ENCODE assay signal across 7 cellular contexts in genomic region chr12:31589582-31589895, GRCh38. TPM values are rescaled to one million over a fixed set of nuclear protein-coding genes. Genes with fewer than 3 reads are reported as not detected.
DNase-seq lines count a peak whose midpoint lies in the region; ATAC-seq, FAIRE-seq and TF ChIP-seq lines count a peak whose summit lies in the region.

No MANE protein-coding gene starts in this region.

- H3K27me3 ChIP-seq in GM12878 (replicated peaks in 1 of 2; ENCODE audit: control insufficient read depth in 2 of 2, insufficient read depth in 2 of 2, low read length in 1 of 2) (no peaks in the 10 kb centered on the region), right lobe of liver (no peaks in the 10 kb centered on the region), thoracic aorta (replicated peaks; ENCODE audit: insufficient read depth) (no peaks in the 10 kb centered on the region)

- intact Hi-C loops in GM12878 (cut with micrococcal nuclease; ENCODE audit: unreplicated experiment) (loop anchor here (5.0 kb wide), 2 partner anchors 107 to 182 kb away; no protein-coding TSS in a partner anchor), right lobe of liver (cut with DNase I) (no loop called here)

- CTCF ChIA-PET in GM12878 (lab: Yijun Ruan, JAX): no interaction called here

- SMC1A ChIA-PET in GM12878 (lab: Charles Lee; ENCODE audit: uncharacterized antibody, unreplicated experiment): no interaction called here

- no peak for TF ChIP-seq POLR2A in GM12878 (IDR thresholded peaks at IDR 0.05; ENCODE audit: low read depth, low read length)
- TF ChIP-seq POLR2A in right lobe of liver (IDR thresholded peaks at IDR 0.05): no peak

- RAD21 ChIA-PET in GM12878 (lab: Charles Lee; ENCODE audit: unreplicated experiment): no interaction called here

- peak overlapping the region; percentile 90 for H3K9ac ChIP-seq in GM12878 (ENCODE audit: control insufficient read depth, insufficient read depth, low read length)

- 2% methylated on average over 13 of the region's 13 CpGs for WGBS in GM12878 (ENCODE audit: insufficient coverage, insufficient replicate concordance, low lambda C conversion rate, missing lambda C conversion rate)
- 1% methylated on average over 12 of the region's 13 CpGs for WGBS in right lobe of liver (ENCODE audit: insufficient coverage, low coverage, low lambda C conversion rate, missing lambda C conversion rate)

- peak overlapping the region; percentile 79 for H2AFZ ChIP-seq in GM12878 (ENCODE audit: control insufficient read depth, low read depth, low read length)

- no TSS peak for BruUV-seq in GM12878 (replicated peaks; lab: Mats Ljungman, UMichigan)

- peak overlapping the region; percentile 88 for H3K4me2 ChIP-seq in GM12878 (ENCODE audit: control insufficient read depth, insufficient read depth)

- H4K20me1 ChIP-seq in GM12878 (ENCODE audit: control insufficient read depth, insufficient read depth): no peaks in the 10 kb centered on the region

- POLR2A ChIA-PET in GM12878 (lab: Charles Lee): no interaction called here

- H3K4me3 ChIP-seq in GM12878 (peak overlapping the region; percentile 87), right lobe of liver (peak overlapping the region; percentile 65 to 88 (median 87)), thoracic aorta (peak overlapping the region; percentile 72)

- no peak for TF ChIP-seq RAD21 in GM12878 (IDR thresholded peaks at IDR 0.05; ENCODE audit: insufficient read depth, low read depth, low read length)

- no peak for TF ChIP-seq EP300 in GM12878 (IDR thresholded peaks at IDR 0.05; ENCODE audit: borderline replicate concordance in 1 of 2, control insufficient read depth in 1 of 2, low read depth in 2 of 2, low read length in 2 of 2)

- in situ Hi-C loops in GM13977 (cut with MboI; ENCODE audit: low pct_unique_long_range_greater_than_20kb, low sequenced_read_pairs, unreplicated experiment): no loop called here
- in situ Hi-C loops in GM12878 (cut with MboI): loop anchor here (5.0 kb wide), 1 partner anchor 48 kb away; no protein-coding TSS in a partner anchor

- peaks cover 61% of the 10 kb centered on the region for H3K79me2 ChIP-seq in GM12878 (ENCODE audit: control insufficient read depth, insufficient read depth, low read length)

- peak; percentile 63 for DNase-seq in GM13977 (ENCODE audit: low spot score)
- DNase-seq in GM12878 (ENCODE audit: low read depth, low spot score): no peak
- DNase-seq in right lobe of liver: no peak
- no peak for DNase-seq in thoracic aorta (ENCODE audit: low spot score)
- no peak for DNase-seq in DMS 273 (lab: John Stamatoyannopoulos, UW; ENCODE audit: unreplicated experiment)
- no peak for DNase-seq in iPS-NIHi11 (ENCODE audit: low spot score)

- FAIRE-seq in GM12878 (lab: Jason Lieb, UNC): no peak

- H3K4me1 ChIP-seq in GM12878 (ENCODE audit: control insufficient read depth, insufficient read depth, low read length): peaks cover 30% of the 10 kb centered on the region
- peaks cover 0 to 15% (median 6%) of the 10 kb centered on the region in 4 donors for H3K4me1 ChIP-seq in right lobe of liver
- H3K4me1 ChIP-seq in thoracic aorta (ENCODE audit: control insufficient read depth in 1 of 2, low read depth in 2 of 2): peaks cover 16 to 26% of the 10 kb centered on the region in 2 donors

- H3K36me3 ChIP-seq in GM12878 (ENCODE audit: control insufficient read depth in 2 of 2, insufficient read depth in 2 of 2, low read length in 1 of 2) (no peaks in the 10 kb centered on the region), right lobe of liver (no peaks in the 10 kb centered on the region), thoracic aorta (no peaks in the 10 kb centered on the region)

- peak overlapping the region; percentile 93 for H3K27ac ChIP-seq in GM12878 (ENCODE audit: control insufficient read depth, insufficient read depth)
- H3K27ac ChIP-seq in right lobe of liver: peak overlapping the region; percentile 95 to 97 (median 95)
- peak overlapping the region; percentile 92 to 95 for H3K27ac ChIP-seq in thoracic aorta

- TF ChIP-seq CTCF in GM13977 (IDR thresholded peaks at IDR 0.05; ENCODE audit: extremely low read depth, insufficient read depth, missing control alignments): no peak
- no peak for TF ChIP-seq CTCF in GM12878 (IDR thresholded peaks at IDR 0.05 in 2 of 3, conservative IDR thresholded peaks at IDR 0.05 in 1 of 3; ENCODE audit: control insufficient read depth in 2 of 3, extremely low read depth in 1 of 3, insufficient read depth in 1 of 3, low read depth in 3 of 3, low read length in 3 of 3)
- TF ChIP-seq CTCF in right lobe of liver (IDR thresholded peaks at IDR 0.05): no peak
- no peak for TF ChIP-seq CTCF in thoracic aorta (IDR thresholded peaks at IDR 0.05)

- peak; percentile 39 for ATAC-seq in HG03139 (IDR thresholded peaks at IDR 0.05; ENCODE audit: unreplicated experiment)
- peak; percentile 73 for ATAC-seq in GM12878
- no peak for ATAC-seq in right lobe of liver
- ATAC-seq in thoracic aorta (ENCODE audit: insufficient number of reproducible peaks, low FRiP score, low read depth): no peak

- no peaks in the 10 kb centered on the region; the same call in 1 of the 3 replicates for H3K9me3 ChIP-seq in GM12878 (replicated peaks; ENCODE audit: control insufficient read depth, insufficient read depth, low read length)
- no peaks in the 10 kb centered on the region for H3K9me3 ChIP-seq in right lobe of liver
- H3K9me3 ChIP-seq in thoracic aorta: no peaks in the 10 kb centered on the region

TF ChIP-seq in GM12878, 131 proteins besides CTCF, POLR2A, EP300 and RAD21 (continues in another document):
- TF ChIP-seq, protein P1, sequence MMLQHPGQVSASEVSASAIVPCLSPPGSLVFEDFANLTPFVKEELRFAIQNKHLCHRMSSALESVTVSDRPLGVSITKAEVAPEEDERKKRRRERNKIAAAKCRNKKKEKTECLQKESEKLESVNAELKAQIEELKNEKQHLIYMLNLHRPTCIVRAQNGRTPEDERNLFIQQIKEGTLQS (IDR thresholded peaks at IDR 0.05; ENCODE audit: borderline replicate concordance, extremely low read depth, low read depth, low read length): no peak
- TF ChIP-seq JUNB (IDR thresholded peaks at IDR 0.05): peak; percentile 9; the same call in 1 of the 2 replicates
- no peak for TF ChIP-seq ZZZ3 (IDR thresholded peaks at IDR 0.05; ENCODE audit: control insufficient read depth, insufficient read length, low read depth)
- TF ChIP-seq ATF2 (IDR thresholded peaks at IDR 0.05; ENCODE audit: low read length): 0 out of 2 replicates have a peak, but pooled peaks have one; percentile 28
- no peak for TF ChIP-seq ESRRA (IDR thresholded peaks at IDR 0.05; ENCODE audit: low read length)
- no peak for TF ChIP-seq NKRF (conservative IDR thresholded peaks at IDR 0.05)
- no peak for TF ChIP-seq NR2C2 (IDR thresholded peaks at IDR 0.05; ENCODE audit: borderline replicate concordance, control insufficient read depth, insufficient read length, low read depth)

RNA-seq across cellular contexts. Expression of gene DENND5B, which starts 1.4 kb away (rescaled TPM):
- total RNA-seq in GM12878 (2013; cell fraction: nucleolus; rRNA removed): 7.7 and 8.7 TPM in 2 replicates
- total RNA-seq in GM12878 (2014; rRNA removed): 25.9 and 27.2 TPM in 2 replicates
- 25.0 and 25.2 TPM in 2 replicates for total RNA-seq in GM12878 (2014; rRNA removed; fragmentation: Illumina TruSeq; extraction: Trizol)
- 27.8 and 32.5 TPM in 2 replicates for total RNA-seq in GM12878 (2021)
- polyA plus RNA-seq in GM12878 (2011; ENCODE audit: low read depth): 12.4 TPM
- 0.27 and 0.39 TPM in 2 replicates for polyA plus RNA-seq in GM12878 (2011; rRNA removed)
- 0.27 and 0.30 TPM in 2 replicates for polyA plus RNA-seq in GM12878 (2011; cell fraction: cytosol; rRNA removed)
- 0.06 and 0.20 TPM in 2 replicates for polyA plus RNA-seq in GM12878 (2011; cell fraction: nucleus; rRNA removed)
- 13.0 and 13.2 TPM in 2 replicates for polyA plus RNA-seq in GM12878 (2012)
- 25.6 and 31.5 TPM in 2 replicates for polyA plus RNA-seq in GM12878 (2014; fragmentation: Illumina TruSeq; extraction: Trizol)
- polyA plus RNA-seq in GM12878 (2014; fragmentation: Nextera tagmentation; extraction: Ambion mirVana): 1 to 10 TPM; 5.0 to 5.9 TPM
- 14.6 and 16.1 TPM in 2 replicates for polyA plus RNA-seq in GM12878 (2014; rRNA removed)
- 10 to 100 TPM; 11.6 to 25.2 TPM for polyA plus RNA-seq in GM12878 (2016; fragmentation: Nextera tagmentation; extraction: Ambion mirVana)
- polyA minus RNA-seq in GM12878 (2011; rRNA and poly(A)+ RNA removed): 0.26 and 0.59 TPM in 2 replicates
- polyA minus RNA-seq in GM12878 (2011; cell fraction: cytosol; rRNA and poly(A)+ RNA removed): 0.67 and 0.73 TPM in 2 replicates
- 0.60 and 0.77 TPM in 2 replicates for polyA minus RNA-seq in GM12878 (2011; cell fraction: nucleus; rRNA and poly(A)+ RNA removed)
- 10 to 100 TPM; 12.6 to 18.4 (median 16.6) TPM for total RNA-seq in right lobe of liver
- total RNA-seq in thoracic aorta: 10 to 100 TPM; 28.6 to 43.9 TPM

Comparison
In these comparisons a context has a peak if more than half of its experiments do, and no peak if none do; other contexts are left out.
1. ATAC-seq: peak in HG03139 (single experiment) and GM12878 (single experiment); none in right lobe of liver (0 of 4) and thoracic aorta (single experiment).
2. Peak in every context shown above with its lines, with median percentiles within 50 percentile points of each other: H3K27ac ChIP-seq and H3K4me3 ChIP-seq.